In the genomic region with DNA sequence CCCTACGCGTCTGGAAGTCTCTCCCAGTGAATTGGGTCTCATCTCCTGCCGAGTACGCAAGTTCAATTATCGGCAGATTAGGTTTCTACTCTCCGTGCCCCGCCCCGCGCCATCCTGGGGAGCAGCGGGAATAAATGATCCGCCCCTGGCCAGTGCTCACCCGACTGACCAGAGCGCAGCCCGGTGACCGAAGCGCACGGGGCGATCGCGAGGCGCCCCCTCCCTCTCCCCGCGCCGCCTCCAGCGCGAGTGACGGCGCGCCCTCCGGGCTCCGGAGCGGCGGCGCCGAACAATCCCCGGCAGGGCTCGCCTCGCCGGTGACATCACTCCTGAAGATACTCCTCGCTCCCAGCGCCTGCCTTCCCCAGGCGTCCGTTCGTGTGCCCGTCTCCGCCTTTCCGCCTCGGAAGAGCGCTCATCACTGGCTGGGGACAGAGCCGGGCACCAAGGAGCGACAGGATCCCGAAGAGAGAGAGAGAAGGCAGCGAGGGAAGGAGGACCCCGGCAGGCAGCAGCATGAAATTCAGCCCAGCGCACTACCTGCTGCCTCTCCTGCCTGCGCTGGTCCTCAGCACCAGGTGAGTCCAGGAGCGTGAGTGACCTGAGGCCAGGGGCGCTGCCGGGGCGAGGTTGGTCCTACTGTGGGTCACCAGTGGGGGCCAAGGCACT, we compare ENCODE assay signal across 9 cellular contexts. TPM values are rescaled to one million over a fixed set of nuclear protein-coding genes. Genes with fewer than 3 reads are reported as not detected.
DNase-seq lines count a peak whose midpoint lies in the region; ATAC-seq and TF ChIP-seq lines count a peak whose summit lies in the region.
"Had no signal": no experiment of that assay in that cellular context is flagged by ENCODE, and none has a peak within 500 bp of the region (broad histone marks: within the 10 kb centered on the region; RNA-seq: fewer than 3 reads in every experiment).

A gene (plus strand): TSS at position 326 of the 669 bp plus-strand sequence.

- H3K27me3 ChIP-seq in esophagus (ENCODE audit: control insufficient read depth in 1 of 2, insufficient read depth in 2 of 2, low read length in 2 of 2) = no peaks in the 10 kb centered on the region
- H3K27me3 ChIP-seq in mucosa of stomach (ENCODE audit: control insufficient read depth, insufficient read depth, low read length) = peaks cover 34% of the 10 kb centered on the region

- H3K9me3 ChIP-seq in esophagus (ENCODE audit: control insufficient read depth in 2 of 2, insufficient read depth in 1 of 2, low read depth in 1 of 2, low read length in 1 of 2) (no peaks in the 10 kb centered on the region), mucosa of stomach (ENCODE audit: control insufficient read depth, low read length) (no peaks in the 10 kb centered on the region)

- no peak within 1 kb of the TSS for H3K27ac ChIP-seq in esophagus (ENCODE audit: low read depth in 2 of 2, low read length in 1 of 2)

- H3K36me3 Mint-ChIP-seq in activated T-helper 1 cell treated with anti-CD3 and anti-CD28 coated beads, Interleukin-12 subunit alpha, Interleukin-12 subunit beta, Interleukin-2, Interleukin-4 antibody, amounts not matched to agents 30 ng/mL and 10 ng/mL and 1 ng/mL, durations not matched to agents 14 hours and 24 hours and 36 hours (ENCODE audit: low read depth) = no peaks in the 10 kb centered on the region
- H3K36me3 Mint-ChIP-seq in CD14-positive monocyte = no peaks in the 10 kb centered on the region

- H3K9me3 Mint-ChIP-seq in activated T-helper 1 cell treated with anti-CD3 and anti-CD28 coated beads, Interleukin-12 subunit alpha, Interleukin-12 subunit beta, Interleukin-2, Interleukin-4 antibody, amounts not matched to agents 30 ng/mL and 10 ng/mL and 1 ng/mL, durations not matched to agents 14 hours and 24 hours and 36 hours = no peaks in the 10 kb centered on the region
- H3K9me3 Mint-ChIP-seq in CD14-positive monocyte = peaks cover 0 to 8% (median 5%) of the 10 kb centered on the region in 7 donors

- no peaks in the 10 kb centered on the region for H3K4me1 ChIP-seq in esophagus (ENCODE audit: control insufficient read depth in 2 of 2, insufficient read depth in 2 of 2, low read length in 1 of 2)
- H3K4me1 ChIP-seq in mucosa of stomach (ENCODE audit: control insufficient read depth, insufficient read depth, low read length) = no peaks in the 10 kb centered on the region

- WGBS in esophagus, 2 donors = 3 to 6% methylated on average over 59 to 60 of the region's 60 CpGs

- DNase-seq in COR-L47 (lab: John Stamatoyannopoulos, UW) (peak; percentile 40), NCI-H460 (ENCODE audit: extremely low read depth, low read depth) (peak; percentile 7), CD14-positive monocyte (ENCODE audit: low spot score) (no peak)
- no peak for DNase-seq in activated T-helper 1 cell treated with anti-CD3 and anti-CD28 coated beads, Interleukin-12 subunit alpha, Interleukin-12 subunit beta, Interleukin-2, Interleukin-4 antibody, amounts not matched to agents 30 ng/mL and 10 ng/mL and 1 ng/mL, durations not matched to agents 14 hours and 24 hours and 36 hours (ENCODE audit: low spot score)

- no peak within 1 kb of the TSS for H3K27ac Mint-ChIP-seq in activated T-helper 1 cell treated with anti-CD3 and anti-CD28 coated beads, Interleukin-12 subunit alpha, Interleukin-12 subunit beta, Interleukin-2, Interleukin-4 antibody, amounts not matched to agents 30 ng/mL and 10 ng/mL and 1 ng/mL, durations not matched to agents 14 hours and 24 hours and 36 hours
- H3K27ac Mint-ChIP-seq in CD14-positive monocyte = no peak within 1 kb of the TSS

- H3K36me3 ChIP-seq in esophagus (ENCODE audit: control insufficient read depth in 2 of 2, insufficient read depth in 2 of 2, low read length in 1 of 2) = no peaks in the 10 kb centered on the region
- H3K36me3 ChIP-seq in mucosa of stomach (ENCODE audit: control insufficient read depth, insufficient read depth, low read length) = no peaks in the 10 kb centered on the region

- no peaks in the 10 kb centered on the region for H3K4me1 Mint-ChIP-seq in activated T-helper 1 cell treated with anti-CD3 and anti-CD28 coated beads, Interleukin-12 subunit alpha, Interleukin-12 subunit beta, Interleukin-2, Interleukin-4 antibody, amounts not matched to agents 30 ng/mL and 10 ng/mL and 1 ng/mL, durations not matched to agents 14 hours and 24 hours and 36 hours (ENCODE audit: low read depth)
- H3K4me1 Mint-ChIP-seq in CD14-positive monocyte = no peaks in the 10 kb centered on the region

- peak within 1 kb of the TSS; percentile 32 for H3K4me3 ChIP-seq in esophagus (ENCODE audit: low read depth in 1 of 2, low read length in 2 of 2)
- H3K4me3 ChIP-seq in mucosa of stomach (ENCODE audit: low read length) = peak within 1 kb of the TSS; percentile 5
- H3K4me3 ChIP-seq: GM12878 had no signal

- no peak for TF ChIP-seq CTCF in CD14-positive monocyte (IDR thresholded peaks at IDR 0.05)

- H3K9ac ChIP-seq in mucosa of stomach (ENCODE audit: low read length) = no peak within 1 kb of the TSS

- H3K4me3 Mint-ChIP-seq in activated T-helper 1 cell treated with anti-CD3 and anti-CD28 coated beads, Interleukin-12 subunit alpha, Interleukin-12 subunit beta, Interleukin-2, Interleukin-4 antibody, amounts not matched to agents 30 ng/mL and 10 ng/mL and 1 ng/mL, durations not matched to agents 14 hours and 24 hours and 36 hours = no peak within 1 kb of the TSS
- H3K4me3 Mint-ChIP-seq in CD14-positive monocyte = peak within 1 kb of the TSS in 1 of 2 donors; percentile 71

- peaks cover 16% of the 10 kb centered on the region for H3K27me3 Mint-ChIP-seq in activated T-helper 1 cell treated with anti-CD3 and anti-CD28 coated beads, Interleukin-12 subunit alpha, Interleukin-12 subunit beta, Interleukin-2, Interleukin-4 antibody, amounts not matched to agents 30 ng/mL and 10 ng/mL and 1 ng/mL, durations not matched to agents 14 hours and 24 hours and 36 hours (ENCODE audit: insufficient read depth)
- peaks cover 23 to 32% (median 30%) of the 10 kb centered on the region in 3 donors for H3K27me3 Mint-ChIP-seq in CD14-positive monocyte (ENCODE audit: low read depth in 3 of 3)

- no peak for ATAC-seq in HG03175 (IDR thresholded peaks at IDR 0.05; ENCODE audit: unreplicated experiment)
- no peak for ATAC-seq in GM21825 (IDR thresholded peaks at IDR 0.05; ENCODE audit: unreplicated experiment)
- ATAC-seq: GM12878 had no signal

- intact Hi-C loops in activated T-helper 1 cell treated with anti-CD3 and anti-CD28 coated beads, Interleukin-12 subunit alpha, Interleukin-12 subunit beta, Interleukin-2, Interleukin-4 antibody, amounts not matched to agents 30 ng/mL and 10 ng/mL and 1 ng/mL, durations not matched to agents 14 hours and 24 hours and 36 hours (cut with micrococcal nuclease) = no loop called here
- intact Hi-C loops in CD14-positive monocyte (cut with micrococcal nuclease) = no loop called here

RNA-seq across cellular contexts. Expression of the gene that starts here (rescaled TPM):
- total RNA-seq in NCI-H460 (2014; rRNA removed; shearing (Covaris generic)) = 0.20 and 0.32 TPM in 2 replicates
- 0.03 and 0.29 TPM in 2 replicates for polyA plus RNA-seq in NCI-H460 (2014; cell fraction: nucleus; rRNA removed)
- polyA plus RNA-seq in esophagus = under 1 TPM; 0.20 TPM
- total RNA-seq in activated T-helper 1 cell treated with anti-CD3 and anti-CD28 coated beads, Interleukin-12 subunit alpha, Interleukin-12 subunit beta, Interleukin-2, Interleukin-4 antibody, amounts not matched to agents 30 ng/mL and 10 ng/mL and 1 ng/mL, durations not matched to agents 14 hours and 24 hours and 36 hours = not detected in 2 replicates
- polyA plus RNA-seq in CD14-positive monocyte = not detected
- total RNA-seq: GM12878 had no signal
- polyA plus RNA-seq: GM12878 had no signal

Comparison
In these comparisons a context has a peak if more than half of its experiments do, and no peak if none do; other contexts are left out.
1. Peak in DNase-seq in NCI-H460; RNA of the gene not detected or under 1 TPM.